10 cellular contexts compared by ENCODE assay signal in genomic region chr14:20247651-20248246, GRCh38.
DNase-seq lines count a peak whose midpoint lies in the region; ATAC-seq and TF ChIP-seq lines count a peak whose summit lies in the region.
"Had no signal": no experiment of that assay in that cellular context is flagged by ENCODE, and none has a peak within 500 bp of the region (broad histone marks: within the 10 kb centered on the region; RNA-seq: fewer than 3 reads in every experiment).

No MANE protein-coding gene starts in this region.

- no peak for ATAC-seq in HG03521 (IDR thresholded peaks at IDR 0.05; ENCODE audit: unreplicated experiment)
- ATAC-seq: right cardiac atrium, T-cell had no signal

- DNase-seq in GM06990 (ENCODE audit: extremely low read depth, insufficient read length), result no peak
- peak; percentile 33 for DNase-seq in HuH-7 (ENCODE audit: low spot score)
- peak; percentile 23 for DNase-seq in RKO (ENCODE audit: low spot score)
- peak; percentile 14 for DNase-seq in iPS-NIHi11 (ENCODE audit: low spot score)
- DNase-seq in substantia nigra (lab: John Stamatoyannopoulos, UW), result no peak
- no peak for DNase-seq in NCI-H2081 treated with DMSO at 0.1 percent for 48 hours (lab: John Stamatoyannopoulos, UW)
- DNase-seq: MV-4-11, right cardiac atrium, T-cell had no signal

- H3K4me3 ChIP-seq in GM06990 (replicated peaks; ENCODE audit: low read depth, low read length), result no peak overlapping the region

- H3K36me3 ChIP-seq in GM06990 (ENCODE audit: control insufficient read depth, insufficient read depth, low read length), result no peaks in the 10 kb centered on the region

- peak; percentile 47 for TF ChIP-seq CTCF in GM06990 (IDR thresholded peaks at IDR 0.05; ENCODE audit: insufficient read depth, low read length, poor library complexity, severe bottlenecking)

- no peak overlapping the region for H3K27ac ChIP-seq in substantia nigra (ENCODE audit: low read depth, low read length, poor library complexity, severe bottlenecking)

- H3K27me3 ChIP-seq in GM06990 (replicated peaks; ENCODE audit: control insufficient read depth, insufficient read depth, low read length), result no peaks in the 10 kb centered on the region

Comparison
In these comparisons a context has a peak if more than half of its experiments do, and no peak if none do; other contexts are left out.
1. DNase-seq: peak in HuH-7 (single experiment), RKO (single experiment) and iPS-NIHi11 (single experiment); none in GM06990 (single experiment), substantia nigra (0 of 49) and NCI-H2081 treated with DMSO at 0.1 percent for 48 hours (single experiment).